ENCODE assay signal across 8 cellular contexts in genomic region chr13:28494537-28494860, GRCh38. TPM values are rescaled to one million over a fixed set of nuclear protein-coding genes. Genes with fewer than 3 reads are reported as not detected.
DNase-seq lines count a peak whose midpoint lies in the region; ATAC-seq, FAIRE-seq and TF ChIP-seq lines count a peak whose summit lies in the region.

No MANE protein-coding gene starts in this region.

- H3K27ac Mint-ChIP-seq in immature natural killer cell: no peak overlapping the region

- H3K23ac ChIP-seq in mesenchymal stem cell (ENCODE audit: low read length in 2 of 2): peak overlapping the region in 1 of 2 experiments; percentile 42

- TF ChIP-seq CTCF in A549 (IDR thresholded peaks at IDR 0.05) (no peak), astrocyte of the spinal cord (IDR thresholded peaks at IDR 0.05; ENCODE audit: low read depth, low read length) (no peak)

- WGBS in A549 (ENCODE audit: missing lambda C conversion rate): no CpG with 5 or more reads among the region's 33 CpGs
- WGBS in mesenchymal stem cell: under 1% methylated on average over 28 of the region's 33 CpGs
- 1% methylated on average over 22 to 33 of the region's 33 CpGs for WGBS in aorta, 2 donors

- H2BK12ac ChIP-seq in mesenchymal stem cell (ENCODE audit: low read length in 2 of 2): peak overlapping the region in 1 of 2 experiments; percentile 37

- H2BK15ac ChIP-seq in mesenchymal stem cell (ENCODE audit: low read depth, poor library complexity, severe bottlenecking): no peak overlapping the region

- H3K27me3 Mint-ChIP-seq in immature natural killer cell (ENCODE audit: low read depth in 3 of 3): peaks cover 6 to 23% (median 15%) of the 10 kb centered on the region in 3 donors

- H3K36me3 Mint-ChIP-seq in immature natural killer cell: no peaks in the 10 kb centered on the region

- FAIRE-seq in A549 (lab: Jason Lieb, UNC): no peak
- FAIRE-seq in GM12892 (lab: Jason Lieb, UNC): no peak

- peaks cover 8 to 16% of the 10 kb centered on the region in 2 donors for H3K4me1 Mint-ChIP-seq in immature natural killer cell

- H3K27ac ChIP-seq in A549 (no peak overlapping the region), mesenchymal stem cell (ENCODE audit: low read length, poor library complexity, severe bottlenecking) (no peak overlapping the region), aorta (ENCODE audit: low read depth in 1 of 2, low read length in 2 of 2) (no peak overlapping the region)

- no peak overlapping the region for H3K14ac ChIP-seq in mesenchymal stem cell (ENCODE audit: low read length in 2 of 2)

- TF ChIP-seq EP300 in A549 (IDR thresholded peaks at IDR 0.05): no peak

- H3K18ac ChIP-seq in mesenchymal stem cell (ENCODE audit: low read depth in 1 of 2, low read length in 2 of 2): peak overlapping the region; percentile 26 to 64

- no peaks in the 10 kb centered on the region for H3K9me3 Mint-ChIP-seq in immature natural killer cell

- ATAC-seq in A549 (no peak; a peak in 1 of 6 replicates), GM21786 (IDR thresholded peaks at IDR 0.05; ENCODE audit: unreplicated experiment) (peak; percentile 25), aorta (ENCODE audit: low FRiP score) (peak; percentile 23)

- H4K8ac ChIP-seq in mesenchymal stem cell (ENCODE audit: low read length): no peak overlapping the region

- intact Hi-C loops in aorta (cut with DNase I): no loop called here

- H2BK5ac ChIP-seq in mesenchymal stem cell (ENCODE audit: low read depth, low read length, poor library complexity, severe bottlenecking): no peak overlapping the region

- in situ Hi-C loops in astrocyte of the spinal cord (cut with HindIII; ENCODE audit: low sequenced_read_pairs): no loop called here

- no peak overlapping the region for H3K9ac ChIP-seq in mesenchymal stem cell (ENCODE audit: low read length)

- no peak for DNase-seq in A549 (ENCODE audit: low read depth in 1 of 2, low spot score in 1 of 2)
- no peak for DNase-seq in astrocyte of the spinal cord (ENCODE audit: low read depth, low spot score)
- peak; percentile 52 for DNase-seq in mesenchymal stem cell
- no peak for DNase-seq in aorta
- no peak for DNase-seq in GM12892 (ENCODE audit: insufficient read length)
- no peak for DNase-seq in immature natural killer cell
- DNase-seq in activated CD4-positive, CD25-positive, alpha-beta regulatory T cell treated with anti-CD3 and anti-CD28 coated beads, Interleukin-2, amount 50 U/mL, for 72 hours: no peak

- H3K36me3 ChIP-seq in mesenchymal stem cell (ENCODE audit: control insufficient read depth in 1 of 2, insufficient read depth in 2 of 2, low read depth in 1 of 2, low read length in 2 of 2) (no peaks in the 10 kb centered on the region), aorta (ENCODE audit: control insufficient read depth in 1 of 2, insufficient read depth in 2 of 2, low read length in 1 of 2) (no peaks in the 10 kb centered on the region)

- H3K4me2 ChIP-seq in A549 (peak overlapping the region; percentile 69), mesenchymal stem cell (ENCODE audit: low read length, poor library complexity, severe bottlenecking) (peak overlapping the region; percentile 79)

- CTCF ChIA-PET in A549 (lab: Yijun Ruan, JAX): no interaction called here

- peaks cover 3% of the 10 kb centered on the region; the same call in 1 of the 3 replicates for H3K4me1 ChIP-seq in A549
- H3K4me1 ChIP-seq in mesenchymal stem cell (ENCODE audit: control insufficient read depth, insufficient read depth, low read depth, low read length): peaks cover 22% of the 10 kb centered on the region
- H3K4me1 ChIP-seq in aorta (ENCODE audit: control insufficient read depth in 1 of 2, insufficient read depth in 2 of 2, low read length in 2 of 2): no peaks in the 10 kb centered on the region

- H2BK120ac ChIP-seq in mesenchymal stem cell (ENCODE audit: low read depth, low read length): no peak overlapping the region

- H3K27me3 ChIP-seq in mesenchymal stem cell (ENCODE audit: control insufficient read depth in 1 of 2, insufficient read depth in 1 of 2, low read length in 2 of 2) (peaks cover 80 to 89% of the 10 kb centered on the region in 2 experiments), aorta (ENCODE audit: control insufficient read depth in 1 of 2, insufficient read depth in 2 of 2, low read length in 1 of 2) (no peaks in the 10 kb centered on the region)

- H2AFZ ChIP-seq in mesenchymal stem cell (ENCODE audit: low read depth, low read length): peak overlapping the region; percentile 36

- no peak for TF ChIP-seq RAD21 in A549 (conservative IDR thresholded peaks at IDR 0.05 in 1 of 2, IDR thresholded peaks at IDR 0.05 in 1 of 2)

- H3K4me3 ChIP-seq in A549 (peak overlapping the region; percentile 36; the same call in 2 of the 3 replicates), astrocyte of the spinal cord (ENCODE audit: low read depth, low read length) (peak overlapping the region; percentile 30), mesenchymal stem cell (ENCODE audit: insufficient read depth in 1 of 2, low read depth in 1 of 2, low read length in 2 of 2) (peak overlapping the region; percentile 34 to 65), aorta (ENCODE audit: low read length in 2 of 2) (peak overlapping the region; percentile 23 to 33)

- no peak overlapping the region for H4K91ac ChIP-seq in mesenchymal stem cell (ENCODE audit: low read length)

- POLR2A ChIA-PET in A549 (lab: Yijun Ruan, JAX): no interaction called here

- H3K4me3 Mint-ChIP-seq in immature natural killer cell: peak overlapping the region in 1 of 5 donors; percentile 17

- no peak overlapping the region for H2AK5ac ChIP-seq in mesenchymal stem cell (ENCODE audit: low read length, severe bottlenecking)

- no peak overlapping the region for H3K4ac ChIP-seq in mesenchymal stem cell (ENCODE audit: low read depth in 1 of 2, low read length in 2 of 2)

- H3K9me3 ChIP-seq in A549 (no peaks in the 10 kb centered on the region), mesenchymal stem cell (ENCODE audit: control insufficient read depth, low read length) (no peaks in the 10 kb centered on the region), aorta (ENCODE audit: control insufficient read depth, low read length) (peaks cover under 1% of the 10 kb centered on the region)

- no peaks in the 10 kb centered on the region for H3K79me1 ChIP-seq in mesenchymal stem cell (replicated peaks; ENCODE audit: low read length, poor library complexity, severe bottlenecking)

- TF ChIP-seq POLR2A in A549 (IDR thresholded peaks at IDR 0.05; ENCODE audit: low read length) (no peak), GM12892 (IDR thresholded peaks at IDR 0.05; ENCODE audit: low read depth, low read length) (no peak)

TF ChIP-seq in A549, 52 proteins besides CTCF, POLR2A, EP300 and RAD21:
- TF ChIP-seq JUN (IDR thresholded peaks at IDR 0.05) (no peak), POLR2AphosphoS2 (conservative IDR thresholded peaks at IDR 0.05; ENCODE audit: low read length) (no peak), ZC3H11A (IDR thresholded peaks at IDR 0.05) (no peak), TP53 (CRISPR knock-in tag; IDR thresholded peaks at IDR 0.05) (no peak), BCL3 (IDR thresholded peaks at IDR 0.05) (no peak), SREBF2 (IDR thresholded peaks at IDR 0.05) (no peak), TFCP2L1 (CRISPR knock-in tag; IDR thresholded peaks at IDR 0.05) (no peak), MAX (IDR thresholded peaks at IDR 0.05) (no peak), ELK1 (IDR thresholded peaks at IDR 0.05; ENCODE audit: low read depth, low read length) (no peak), EHF (CRISPR knock-in tag; IDR thresholded peaks at IDR 0.05) (no peak), SMC3 (IDR thresholded peaks at IDR 0.05) (no peak), ATOH8 (CRISPR knock-in tag; IDR thresholded peaks at IDR 0.05; ENCODE audit: low read depth) (no peak), HOXA7 (CRISPR knock-in tag; IDR thresholded peaks at IDR 0.05) (no peak), HEYL (CRISPR knock-in tag; IDR thresholded peaks at IDR 0.05) (no peak)

RNA-seq across cellular contexts. Expression of gene FLT1, which starts 0.4 kb away (rescaled TPM):
- not detected in 2 replicates for polyA plus RNA-seq in A549 (2011; rRNA removed)
- not detected in 2 replicates for polyA plus RNA-seq in A549 (2012; cell fraction: cytosol; rRNA removed)
- polyA plus RNA-seq in A549 (2012; cell fraction: nucleus; rRNA removed): not detected in 2 replicates
- polyA plus RNA-seq in A549 (2017; fragmentation: RNase III; extraction: RNeasy Plus Mini Kit Qiagen cat#74134 plus additional on column Dnase treatment): not detected in 3 replicates
- 0.05 TPM in 1 of 2 replicates, not detected in the other for polyA minus RNA-seq in A549 (2011; rRNA and poly(A)+ RNA removed)
- 42.4 TPM for polyA plus RNA-seq in mesenchymal stem cell (2013, experiment 1 of 2)
- polyA plus RNA-seq in mesenchymal stem cell (2013, experiment 2 of 2): 41.8 TPM
- total RNA-seq in aorta: 10 to 100 TPM; 32.8 to 62.8 TPM
- polyA plus RNA-seq in aorta: under 1 TPM; 0.38 to 0.69 TPM
- 0.51 TPM for polyA plus RNA-seq in GM12892 (2012; ENCODE audit: missing spikeins)
- not detected for polyA plus RNA-seq in immature natural killer cell

Comparison
In these comparisons a context has a peak if more than half of its experiments do, and no peak if none do; other contexts are left out.
1. ATAC-seq: peak in GM21786 (single experiment) and aorta (single experiment); none in A549 (0 of 2).
2. Peak in every context shown above with its lines, with median percentiles within 50 percentile points of each other: H3K4me3 ChIP-seq.